1 cellular context compared by ENCODE assay signal in genomic region chr3:13891492-13892073, GRCh38.
TF ChIP-seq lines count a peak whose summit lies in the region.

No MANE protein-coding gene starts in this region.

TF ChIP-seq in K562, 482 proteins besides CTCF, POLR2A, EP300 and RAD21 (continued from another document):
- TF ChIP-seq, protein P1, sequence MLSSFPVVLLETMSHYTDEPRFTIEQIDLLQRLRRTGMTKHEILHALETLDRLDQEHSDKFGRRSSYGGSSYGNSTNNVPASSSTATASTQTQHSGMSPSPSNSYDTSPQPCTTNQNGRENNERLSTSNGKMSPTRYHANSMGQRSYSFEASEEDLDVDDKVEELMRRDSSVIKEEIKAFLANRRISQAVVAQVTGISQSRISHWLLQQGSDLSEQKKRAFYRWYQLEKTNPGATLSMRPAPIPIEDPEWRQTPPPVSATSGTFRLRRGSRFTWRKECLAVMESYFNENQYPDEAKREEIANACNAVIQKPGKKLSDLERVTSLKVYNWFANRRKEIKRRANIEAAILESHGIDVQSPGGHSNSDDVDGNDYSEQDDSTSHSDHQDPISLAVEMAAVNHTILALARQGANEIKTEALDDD (IDR thresholded peaks at IDR 0.05) = no peak
- TF ChIP-seq RFX1 (IDR thresholded peaks at IDR 0.05) = no peak
